In the genomic region with DNA sequence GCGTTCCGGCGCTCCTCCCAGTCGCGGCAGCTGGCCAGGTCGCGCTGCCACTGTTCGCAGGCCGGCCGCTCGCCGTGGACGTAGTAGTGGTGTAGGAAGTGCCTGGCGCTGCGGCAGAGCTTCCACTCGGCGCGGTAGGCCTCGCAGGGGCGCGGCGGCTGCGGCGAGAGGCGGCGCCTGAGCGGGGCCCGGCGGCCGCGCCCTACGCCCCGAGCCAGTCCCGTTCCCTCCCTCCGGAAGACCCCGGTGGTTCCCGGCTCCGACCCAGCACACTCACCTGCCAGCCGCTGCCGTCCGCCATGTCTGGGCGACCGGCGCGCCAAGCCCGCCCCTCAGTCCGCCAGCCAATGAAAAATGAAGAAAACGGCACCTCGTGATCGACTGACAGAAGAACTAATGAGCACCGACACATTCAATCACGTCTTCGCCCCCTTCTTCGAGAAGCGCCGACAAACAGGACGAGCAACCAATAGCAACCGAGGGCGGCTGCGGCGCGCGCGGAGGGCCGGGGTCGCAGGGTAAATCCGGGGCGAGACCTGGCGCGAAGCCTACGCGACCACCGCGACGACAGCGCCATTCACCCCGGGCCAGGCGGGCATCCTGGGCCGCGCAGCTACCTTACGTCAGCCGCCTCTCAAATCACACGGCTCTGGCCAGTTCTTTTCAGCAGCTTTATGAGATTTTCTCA, we compare ENCODE assay signal across 8 cellular contexts. TPM values are rescaled to one million over a fixed set of nuclear protein-coding genes. Genes with fewer than 3 reads are reported as not detected.
A peak's percentile ranks its signal among the peaks of the same experiment; 100 is the strongest.
DNase-seq lines count a peak whose midpoint lies in the region; TF ChIP-seq lines count a peak whose summit lies in the region.

A gene with protein sequence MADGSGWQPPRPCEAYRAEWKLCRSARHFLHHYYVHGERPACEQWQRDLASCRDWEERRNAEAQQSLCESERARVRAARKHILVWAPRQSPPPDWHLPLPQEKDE (minus strand): TSS at position 324 of the 688 bp plus-strand sequence. CDS start 23 bp downstream, at position 301.

- no peaks in the 10 kb centered on the region for H3K27me3 ChIP-seq in endocrine pancreas (ENCODE audit: control insufficient read depth, insufficient read depth, low read length)
- no peaks in the 10 kb centered on the region for H3K27me3 ChIP-seq in mesenchymal stem cell (ENCODE audit: control insufficient read depth in 1 of 2, insufficient read depth in 1 of 2, low read length in 2 of 2)

- H3K4me2 ChIP-seq in mesenchymal stem cell (ENCODE audit: low read length, poor library complexity, severe bottlenecking) = peak within 1 kb of the TSS; percentile 67

- H2AFZ ChIP-seq in mesenchymal stem cell (ENCODE audit: low read depth, low read length) = peak within 1 kb of the TSS; percentile 98

- H3K4ac ChIP-seq in mesenchymal stem cell (ENCODE audit: low read depth in 1 of 2, low read length in 2 of 2) = peak within 1 kb of the TSS; percentile 60 to 84

- peak; percentile 79 for DNase-seq in CMK (ENCODE audit: low read depth)
- peak; percentile 99 for DNase-seq in GM20000 (ENCODE audit: low spot score)
- DNase-seq in HT1080 (ENCODE audit: low read depth) = peak; percentile 92
- DNase-seq in NOMO-1 treated with DMSO at 0.1 percent for 48 hours (lab: John Stamatoyannopoulos, UW; ENCODE audit: unreplicated experiment) = peak; percentile 93
- peak; percentile 45 to 77 (median 60) for DNase-seq in activated CD8-positive, alpha-beta memory T cell treated with anti-CD3 and anti-CD28 coated beads for 48 hours (ENCODE audit: low read depth in 2 of 3, low spot score in 2 of 3)
- DNase-seq in mesenchymal stem cell = peak; percentile 95
- DNase-seq in stimulated activated CD8-positive, alpha-beta memory T cell treated with anti-CD3 and anti-CD28 coated beads, Interleukin-12 subunit alpha, Interleukin-12 subunit beta, amount 100 ng/mL, for 4 hours (ENCODE audit: low read depth) = peak; percentile 80

- peaks cover 19% of the 10 kb centered on the region for H3K79me1 ChIP-seq in mesenchymal stem cell (replicated peaks; ENCODE audit: low read length, poor library complexity, severe bottlenecking)

- H3K27ac ChIP-seq in mesenchymal stem cell (ENCODE audit: low read length, poor library complexity, severe bottlenecking) = peak within 1 kb of the TSS; percentile 41

- H3K4me1 ChIP-seq in endocrine pancreas (ENCODE audit: control insufficient read depth, insufficient read depth, low read length) (peaks cover 3% of the 10 kb centered on the region), mesenchymal stem cell (ENCODE audit: control insufficient read depth, insufficient read depth, low read depth, low read length) (peaks cover 13% of the 10 kb centered on the region)

- H2BK5ac ChIP-seq in mesenchymal stem cell (ENCODE audit: low read depth, low read length, poor library complexity, severe bottlenecking) = no peak within 1 kb of the TSS

- peak within 1 kb of the TSS in 1 of 2 experiments; percentile 97 for H3K14ac ChIP-seq in mesenchymal stem cell (ENCODE audit: low read length in 2 of 2)

- peak within 1 kb of the TSS; percentile 50 for H2BK15ac ChIP-seq in mesenchymal stem cell (ENCODE audit: low read depth, poor library complexity, severe bottlenecking)

- H2BK12ac ChIP-seq in mesenchymal stem cell (ENCODE audit: low read length in 2 of 2) = peak within 1 kb of the TSS in 1 of 2 experiments; percentile 61

- peak within 1 kb of the TSS; percentile 69 to 97 for H3K18ac ChIP-seq in mesenchymal stem cell (ENCODE audit: low read depth in 1 of 2, low read length in 2 of 2)

- H4K91ac ChIP-seq in mesenchymal stem cell (ENCODE audit: low read length) = peak within 1 kb of the TSS; percentile 56

- H3K4me3 ChIP-seq in endocrine pancreas (ENCODE audit: control insufficient read depth, insufficient read depth, low read length) = peak within 1 kb of the TSS; percentile 70
- peak within 1 kb of the TSS; percentile 94 to 98 for H3K4me3 ChIP-seq in mesenchymal stem cell (ENCODE audit: insufficient read depth in 1 of 2, low read depth in 1 of 2, low read length in 2 of 2)

- H3K36me3 ChIP-seq in endocrine pancreas (ENCODE audit: control insufficient read depth, insufficient read depth, low read length) = peaks cover 7% of the 10 kb centered on the region
- H3K36me3 ChIP-seq in mesenchymal stem cell (ENCODE audit: control insufficient read depth in 1 of 2, insufficient read depth in 2 of 2, low read depth in 1 of 2, low read length in 2 of 2) = peaks cover 22 to 57% of the 10 kb centered on the region in 2 experiments

- no peak within 1 kb of the TSS for H2AK5ac ChIP-seq in mesenchymal stem cell (ENCODE audit: low read length, severe bottlenecking)

- under 1% methylated on average over 76 of the region's 83 CpGs for WGBS in mesenchymal stem cell

- H3K9ac ChIP-seq in endocrine pancreas (ENCODE audit: control insufficient read depth, insufficient read depth, low read length) (peak within 1 kb of the TSS; percentile 85), mesenchymal stem cell (ENCODE audit: low read length) (peak within 1 kb of the TSS; percentile 94)

- peak within 1 kb of the TSS; percentile 86 for H4K8ac ChIP-seq in mesenchymal stem cell (ENCODE audit: low read length)

- H2BK120ac ChIP-seq in mesenchymal stem cell (ENCODE audit: low read depth, low read length) = no peak within 1 kb of the TSS

- H3K23ac ChIP-seq in mesenchymal stem cell (ENCODE audit: low read length in 2 of 2) = peak within 1 kb of the TSS in 1 of 2 experiments; percentile 4

- H3K9me3 ChIP-seq in endocrine pancreas (ENCODE audit: control insufficient read depth, low read length) (no peaks in the 10 kb centered on the region), mesenchymal stem cell (ENCODE audit: control insufficient read depth, low read length) (no peaks in the 10 kb centered on the region)

- TF ChIP-seq CTCF in GM20000 (IDR thresholded peaks at IDR 0.05; ENCODE audit: extremely low read depth, missing control alignments) = no peak

RNA-seq across cellular contexts. Expression of the gene that starts here (rescaled TPM):
- total RNA-seq in HT1080 (2014; rRNA removed; shearing (Covaris generic)) = 35.9 and 45.7 TPM in 2 replicates
- polyA plus RNA-seq in HT1080 (2015; cell fraction: cytosol; rRNA removed) = 34.6 and 39.9 TPM in 2 replicates
- 14.0 and 14.8 TPM in 2 replicates for polyA plus RNA-seq in HT1080 (2015; cell fraction: nucleus; rRNA removed)
- polyA plus RNA-seq in mesenchymal stem cell (2013, experiment 1 of 2) = 17.3 TPM
- polyA plus RNA-seq in mesenchymal stem cell (2013, experiment 2 of 2) = 18.6 TPM

Comparison
In these comparisons a context has a peak if more than half of its experiments do, and no peak if none do; other contexts are left out.
1. Peak in every context shown above with its lines: DNase-seq, H3K4me3 ChIP-seq and H3K27ac ChIP-seq.